Comparison of ENCODE assay signal across 26 cellular contexts in genomic region chr11:27440090-27440489, GRCh38.
"Had no signal": no experiment of that assay in that cellular context is flagged by ENCODE, and none has a peak within 500 bp of the region (broad histone marks: within the 10 kb centered on the region; RNA-seq: fewer than 3 reads in every experiment).

No MANE protein-coding gene starts in this region.

- H3K27ac Mint-ChIP-seq: activated B cell treated with CpG ODN at 0.5 μM for 24 hours; activated CD8-positive, alpha-beta T cell treated with anti-CD3 and anti-CD28 coated beads for 36 hours; activated naive CD4-positive, alpha-beta T cell treated with anti-CD3 and anti-CD28 coated beads, Interleukin-2, amount 50 U/mL, for 24 hours; activated naive CD8-positive, alpha-beta T cell treated with anti-CD3 and anti-CD28 coated beads, Interleukin-2, amount 50 U/mL, for 24 hours; activated T-helper 17 cell treated with anti-CD3 and anti-CD28 coated beads, Interleukin-2, amount 50 U/mL, for 72 hours; effector memory CD8-positive, alpha-beta T cell; natural killer cell; stimulated activated naive B cell treated with anti-CD40 and anti-IgM and Interleukin-4, amounts not matched to agents 10 μg/mL and 1 μg/mL and 100 μg/mL, for 72 hours had no signal

- H3K27me3 Mint-ChIP-seq: activated B cell treated with CpG ODN at 0.5 μM for 24 hours had no signal

- H3K4me1 Mint-ChIP-seq: activated B cell treated with CpG ODN at 0.5 μM for 24 hours; activated naive CD4-positive, alpha-beta T cell treated with anti-CD3 and anti-CD28 coated beads, Interleukin-2, amount 50 U/mL, for 24 hours; activated naive CD8-positive, alpha-beta T cell treated with anti-CD3 and anti-CD28 coated beads, Interleukin-2, amount 50 U/mL, for 24 hours; activated T-helper 17 cell treated with anti-CD3 and anti-CD28 coated beads, Interleukin-2, amount 50 U/mL, for 72 hours; natural killer cell; stimulated activated naive B cell treated with anti-CD40 and anti-IgM and Interleukin-4, amounts not matched to agents 10 μg/mL and 1 μg/mL and 100 μg/mL, for 72 hours had no signal

- H3K36me3 Mint-ChIP-seq: activated naive CD4-positive, alpha-beta T cell treated with anti-CD3 and anti-CD28 coated beads, Interleukin-2, amount 50 U/mL, for 24 hours; natural killer cell; stimulated activated naive B cell treated with anti-CD40 and anti-IgM and Interleukin-4, amounts not matched to agents 10 μg/mL and 1 μg/mL and 100 μg/mL, for 72 hours had no signal

- ATAC-seq: activated CD8-positive, alpha-beta T cell treated with anti-CD3 and anti-CD28 coated beads for 36 hours; activated naive CD8-positive, alpha-beta T cell treated with anti-CD3 and anti-CD28 coated beads, Interleukin-2, amount 50 U/mL, for 24 hours; activated T-cell treated with anti-CD3 and anti-CD28 coated beads, Interleukin-2, amount 50 U/mL, for 4 hours; activated T-helper 17 cell treated with anti-CD3 and anti-CD28 coated beads, Interleukin-2, amount 50 U/mL, for 72 hours; effector memory CD8-positive, alpha-beta T cell; gastrocnemius medialis; left cardiac atrium; natural killer cell; right cardiac atrium; stimulated activated naive B cell treated with anti-CD40 and anti-IgM and Interleukin-4, amounts not matched to agents 10 μg/mL and 1 μg/mL and 100 μg/mL, for 72 hours; upper lobe of right lung had no signal

- H3K27me3 ChIP-seq: gastrocnemius medialis, suprapubic skin, tibial artery, upper lobe of right lung had no signal

- H3K27ac ChIP-seq: gastrocnemius medialis, suprapubic skin, tibial artery, upper lobe of right lung had no signal

- H3K4me3 ChIP-seq: gastrocnemius medialis, suprapubic skin, tibial artery, upper lobe of right lung had no signal

- DNase-seq: activated B cell treated with CpG ODN at 0.5 μM for 24 hours; activated CD4-positive, alpha-beta T cell treated with anti-CD3 and anti-CD28 coated beads, Interleukin-2, amount 50 U/mL, for 1 hour; activated CD8-positive, alpha-beta T cell treated with anti-CD3 and anti-CD28 coated beads for 36 hours; activated naive CD8-positive, alpha-beta T cell treated with anti-CD3 and anti-CD28 coated beads, Interleukin-2, amount 50 U/mL, for 24 hours; activated T-cell treated with anti-CD3 and anti-CD28 coated beads, Interleukin-2, amount 50 U/mL, for 4 hours; amygdala; caudate nucleus; cortex of kidney; effector memory CD8-positive, alpha-beta T cell; erythroblast; gastrocnemius medialis; glutamatergic neuron; left cardiac atrium; mammary epithelial cell; midbrain; natural killer cell; posterior cingulate gyrus; right cardiac atrium; stimulated activated CD4-positive, alpha-beta T cell treated with anti-CD3 and anti-CD28 coated beads, Interleukin-15, amount 100 ng/mL, for 24 hours; stimulated activated CD4-positive, alpha-beta T cell treated with anti-CD3 and anti-CD28 coated beads, Interleukin-2, amount 100 ng/mL, for 24 hours; stimulated activated naive B cell treated with anti-CD40 and anti-IgM and Interleukin-4, amounts not matched to agents 10 μg/mL and 1 μg/mL and 100 μg/mL, for 72 hours; tibial artery; upper lobe of right lung had no signal

- H3K36me3 ChIP-seq: gastrocnemius medialis, suprapubic skin, tibial artery, upper lobe of right lung had no signal

- H3K4me3 Mint-ChIP-seq: activated B cell treated with CpG ODN at 0.5 μM for 24 hours; activated CD8-positive, alpha-beta T cell treated with anti-CD3 and anti-CD28 coated beads for 36 hours; activated naive CD4-positive, alpha-beta T cell treated with anti-CD3 and anti-CD28 coated beads, Interleukin-2, amount 50 U/mL, for 24 hours; activated naive CD8-positive, alpha-beta T cell treated with anti-CD3 and anti-CD28 coated beads, Interleukin-2, amount 50 U/mL, for 24 hours; activated T-cell treated with anti-CD3 and anti-CD28 coated beads, Interleukin-2, amount 50 U/mL, for 4 hours; activated T-helper 17 cell treated with anti-CD3 and anti-CD28 coated beads, Interleukin-2, amount 50 U/mL, for 72 hours; effector memory CD8-positive, alpha-beta T cell; natural killer cell; stimulated activated naive B cell treated with anti-CD40 and anti-IgM and Interleukin-4, amounts not matched to agents 10 μg/mL and 1 μg/mL and 100 μg/mL, for 72 hours had no signal

- H3K9me3 ChIP-seq: gastrocnemius medialis, suprapubic skin, tibial artery, upper lobe of right lung had no signal

- H3K4me1 ChIP-seq: upper lobe of right lung had no signal

- H3K9me3 Mint-ChIP-seq: activated B cell treated with CpG ODN at 0.5 μM for 24 hours; activated CD8-positive, alpha-beta T cell treated with anti-CD3 and anti-CD28 coated beads for 36 hours; activated naive CD4-positive, alpha-beta T cell treated with anti-CD3 and anti-CD28 coated beads, Interleukin-2, amount 50 U/mL, for 24 hours; activated naive CD8-positive, alpha-beta T cell treated with anti-CD3 and anti-CD28 coated beads, Interleukin-2, amount 50 U/mL, for 24 hours; activated T-cell treated with anti-CD3 and anti-CD28 coated beads, Interleukin-2, amount 50 U/mL, for 4 hours; activated T-helper 17 cell treated with anti-CD3 and anti-CD28 coated beads, Interleukin-2, amount 50 U/mL, for 72 hours; effector memory CD8-positive, alpha-beta T cell had no signal
